In genomic region chr16:27245276-27246231, GRCh38 we compare ENCODE assay signal across 8 cellular contexts. TPM values are rescaled to one million over a fixed set of nuclear protein-coding genes. Genes with fewer than 3 reads are reported as not detected.
A peak's percentile ranks its signal among the peaks of the same experiment; 100 is the strongest.
DNase-seq lines count a peak whose midpoint lies in the region; ATAC-seq and TF ChIP-seq lines count a peak whose summit lies in the region.

No MANE protein-coding gene starts in this region.

- H3K27ac Mint-ChIP-seq in H9 (no peak overlapping the region; a peak in 1 of 7 replicates), Caco-2 (ENCODE audit: unreplicated experiment) (no peak overlapping the region)
- H3K27ac Mint-ChIP-seq in activated T-helper 1 cell treated with anti-CD3 and anti-CD28 coated beads, Interleukin-12 subunit alpha, Interleukin-12 subunit beta, Interleukin-2, Interleukin-4 antibody, amounts not matched to agents 30 ng/mL and 10 ng/mL and 1 ng/mL, durations not matched to agents 14 hours and 24 hours and 36 hours = peak overlapping the region; percentile 92

- H3K4me3 Mint-ChIP-seq in H9 (no peak overlapping the region), Caco-2 (ENCODE audit: unreplicated experiment) (no peak overlapping the region)
- H3K4me3 Mint-ChIP-seq in activated T-helper 1 cell treated with anti-CD3 and anti-CD28 coated beads, Interleukin-12 subunit alpha, Interleukin-12 subunit beta, Interleukin-2, Interleukin-4 antibody, amounts not matched to agents 30 ng/mL and 10 ng/mL and 1 ng/mL, durations not matched to agents 14 hours and 24 hours and 36 hours = peak overlapping the region; percentile 61

- H3K79me1 ChIP-seq in H9 (ENCODE audit: insufficient read depth, low read depth, low read length, poor library complexity, severe bottlenecking) = no peaks in the 10 kb centered on the region

- no peak overlapping the region for H2BK12ac ChIP-seq in H9 (ENCODE audit: insufficient read length, low read depth, low read length)

- H3K4me1 ChIP-seq in H9 (ENCODE audit: insufficient read depth, low read length) (peaks cover 4% of the 10 kb centered on the region; the same call in 1 of the 2 replicates), Caco-2 (0 out of 2 replicates have a peak, but pooled peaks cover 4% of the 10 kb centered on the region)

- no peaks in the 10 kb centered on the region for H3K36me3 ChIP-seq in Caco-2 (ENCODE audit: control insufficient read depth, insufficient read depth, low read length)

- POLR2A ChIA-PET in Caco-2 (lab: Charles Lee) = no interaction called here

- H3K9me3 ChIP-seq in H9 (ENCODE audit: control insufficient read depth, low read depth, low read length) (no peaks in the 10 kb centered on the region), Caco-2 (no peaks in the 10 kb centered on the region; the same call in 1 of the 2 replicates)

- H3K4me1 Mint-ChIP-seq in H9 (peaks cover 11 to 19% of the 10 kb centered on the region in 2 experiments), Caco-2 (ENCODE audit: low read depth, unreplicated experiment) (no peaks in the 10 kb centered on the region)
- peaks cover 87% of the 10 kb centered on the region for H3K4me1 Mint-ChIP-seq in activated T-helper 1 cell treated with anti-CD3 and anti-CD28 coated beads, Interleukin-12 subunit alpha, Interleukin-12 subunit beta, Interleukin-2, Interleukin-4 antibody, amounts not matched to agents 30 ng/mL and 10 ng/mL and 1 ng/mL, durations not matched to agents 14 hours and 24 hours and 36 hours (ENCODE audit: low read depth)

- no peak overlapping the region for H3T11ph ChIP-seq in H9 (ENCODE audit: low read length)

- DNase-seq in H9 (peak; percentile 9), left cardiac atrium (no peak), NCI-H345 (lab: John Stamatoyannopoulos, UW) (no peak), Caco-2 (no peak)
- DNase-seq in activated T-helper 1 cell treated with anti-CD3 and anti-CD28 coated beads, Interleukin-12 subunit alpha, Interleukin-12 subunit beta, Interleukin-2, Interleukin-4 antibody, amounts not matched to agents 30 ng/mL and 10 ng/mL and 1 ng/mL, durations not matched to agents 14 hours and 24 hours and 36 hours (ENCODE audit: low spot score) = no peak

- intact Hi-C loops in activated T-helper 1 cell treated with anti-CD3 and anti-CD28 coated beads, Interleukin-12 subunit alpha, Interleukin-12 subunit beta, Interleukin-2, Interleukin-4 antibody, amounts not matched to agents 30 ng/mL and 10 ng/mL and 1 ng/mL, durations not matched to agents 14 hours and 24 hours and 36 hours (cut with micrococcal nuclease) = loop anchor here (1.0 kb wide), 3 partner anchors 8 to 29 kb away; no protein-coding TSS in a partner anchor
- intact Hi-C loops in left cardiac atrium (cut with DNase I) = no loop called here
- intact Hi-C loops in Caco-2 (cut with micrococcal nuclease; ENCODE audit: unreplicated experiment) = no loop called here

- TF ChIP-seq CTCF in H9 (conservative IDR thresholded peaks at IDR 0.05) (no peak), Caco-2 (IDR thresholded peaks at IDR 0.05; ENCODE audit: insufficient read depth in 1 of 2, low read depth in 1 of 2, low read length in 1 of 2, severe bottlenecking in 1 of 2, unreplicated experiment in 1 of 2) (no peak)

- no peak overlapping the region for H3K4me2 ChIP-seq in H9 (ENCODE audit: insufficient read depth, insufficient read length, low read length)

- H3K9me3 Mint-ChIP-seq in H9 (no peaks in the 10 kb centered on the region), Caco-2 (ENCODE audit: unreplicated experiment) (no peaks in the 10 kb centered on the region)
- peaks cover 4% of the 10 kb centered on the region for H3K9me3 Mint-ChIP-seq in activated T-helper 1 cell treated with anti-CD3 and anti-CD28 coated beads, Interleukin-12 subunit alpha, Interleukin-12 subunit beta, Interleukin-2, Interleukin-4 antibody, amounts not matched to agents 30 ng/mL and 10 ng/mL and 1 ng/mL, durations not matched to agents 14 hours and 24 hours and 36 hours

- ATAC-seq in left cardiac atrium (peak; percentile 84 to 87), GM19467 (IDR thresholded peaks at IDR 0.05; ENCODE audit: unreplicated experiment) (no peak), GM18505 (IDR thresholded peaks at IDR 0.05; ENCODE audit: unreplicated experiment) (no peak)

- H3K9ac ChIP-seq in H9 (ENCODE audit: extremely low read depth, insufficient read length, low read length) = no peak overlapping the region

- H2AFZ ChIP-seq in H9 (ENCODE audit: low read length) = no peak overlapping the region

- H2BK5ac ChIP-seq in H9 (ENCODE audit: insufficient read length, low read length) = no peak overlapping the region

- TF ChIP-seq POLR2A in GM18505 (IDR thresholded peaks at IDR 0.05; ENCODE audit: borderline replicate concordance, extremely low read depth, insufficient read depth, insufficient read length) = no peak

- no peak overlapping the region for H3K23ac ChIP-seq in H9 (ENCODE audit: insufficient read length, low read depth, low read length)

- H4K8ac ChIP-seq in H9 (replicated peaks; ENCODE audit: insufficient read length, low read depth, low read length) = no peak overlapping the region

- H3K27ac ChIP-seq in H9 (ENCODE audit: insufficient read length, low read depth, low read length) (no peak overlapping the region), skin epidermis (peak overlapping the region in 17 of 21 experiments; percentile 14 to 87 (median 74))

- H3K27me3 Mint-ChIP-seq in H9 (ENCODE audit: low read depth) = no peaks in the 10 kb centered on the region
- H3K27me3 Mint-ChIP-seq in activated T-helper 1 cell treated with anti-CD3 and anti-CD28 coated beads, Interleukin-12 subunit alpha, Interleukin-12 subunit beta, Interleukin-2, Interleukin-4 antibody, amounts not matched to agents 30 ng/mL and 10 ng/mL and 1 ng/mL, durations not matched to agents 14 hours and 24 hours and 36 hours (ENCODE audit: insufficient read depth) = no peaks in the 10 kb centered on the region
- H3K27me3 Mint-ChIP-seq in Caco-2 (ENCODE audit: insufficient read depth, unreplicated experiment) = no peaks in the 10 kb centered on the region

- no peak overlapping the region for H3K4me3 ChIP-seq in skin epidermis
- no peak overlapping the region for H3K4me3 ChIP-seq in Caco-2 (ENCODE audit: low read depth, low read length)

- no peaks in the 10 kb centered on the region for H3K36me3 Mint-ChIP-seq in H9 (ENCODE audit: insufficient read depth in 1 of 3, low read depth in 3 of 3)
- H3K36me3 Mint-ChIP-seq in activated T-helper 1 cell treated with anti-CD3 and anti-CD28 coated beads, Interleukin-12 subunit alpha, Interleukin-12 subunit beta, Interleukin-2, Interleukin-4 antibody, amounts not matched to agents 30 ng/mL and 10 ng/mL and 1 ng/mL, durations not matched to agents 14 hours and 24 hours and 36 hours (ENCODE audit: low read depth) = peaks cover 51% of the 10 kb centered on the region
- H3K36me3 Mint-ChIP-seq in Caco-2 (ENCODE audit: insufficient read depth, unreplicated experiment) = no peaks in the 10 kb centered on the region

- no peak overlapping the region for H3K4ac ChIP-seq in H9 (ENCODE audit: low read depth, low read length)

- no TSS peak for BruUV-seq in Caco-2 (replicated peaks; lab: Mats Ljungman, UMichigan)

- H3K27me3 ChIP-seq in H9 (ENCODE audit: insufficient read depth, low read length) (no peaks in the 10 kb centered on the region), Caco-2 (replicated peaks; ENCODE audit: control insufficient read depth, insufficient read depth, low read length) (no peaks in the 10 kb centered on the region)

- H4K5ac ChIP-seq in H9 (ENCODE audit: insufficient read length, low read depth, low read length) = no peak overlapping the region

- no peak overlapping the region for H2BK20ac ChIP-seq in H9 (ENCODE audit: low read depth, low read length, poor library complexity, severe bottlenecking)

- no peak overlapping the region for H3K56ac ChIP-seq in H9 (ENCODE audit: insufficient read length, low read depth, low read length)

- H3K18ac ChIP-seq in H9 (ENCODE audit: insufficient read length, low read depth, low read length) = no peak overlapping the region

- H3K14ac ChIP-seq in H9 (ENCODE audit: insufficient read depth, low read length) = no peak overlapping the region

- no peak overlapping the region for H2BK15ac ChIP-seq in H9 (ENCODE audit: low read depth, low read length)

- H4K91ac ChIP-seq in H9 (ENCODE audit: insufficient read length, low read depth, low read length) = no peak overlapping the region

- no peak overlapping the region for H2AK5ac ChIP-seq in H9 (ENCODE audit: insufficient read length, low read length)

- CTCF ChIA-PET in Caco-2 (lab: Charles Lee) = interaction anchor here (0.6 kb wide), 1 partner anchor 10 kb away, joined by 3 read pairs; no protein-coding TSS in a partner anchor

- no peaks in the 10 kb centered on the region for H4K20me1 ChIP-seq in H9 (ENCODE audit: control insufficient read depth, insufficient read depth, insufficient read length)

- H3K79me2 ChIP-seq in H9 (ENCODE audit: insufficient read depth, low read length) = no peaks in the 10 kb centered on the region

- WGBS in H9 (ENCODE audit: extremely low coverage, insufficient read length, low lambda C conversion rate) = no CpG with 5 or more reads among the region's 20 CpGs

- H3K23me2 ChIP-seq in H9 (ENCODE audit: insufficient read length, low read depth, low read length, poor library complexity, severe bottlenecking) = no peaks in the 10 kb centered on the region

- no peak overlapping the region for H2BK120ac ChIP-seq in H9 (ENCODE audit: low read depth, low read length, poor library complexity, severe bottlenecking)

RNA-seq across cellular contexts. Expression of gene NSMCE1, which starts 23.0 kb away (rescaled TPM):
- total RNA-seq in H9 (2021) (19.3 and 25.3 TPM in 2 replicates), left cardiac atrium (10 to 100 TPM; 31.5 to 32.6 TPM), Caco-2 (2022) (33.4 and 37.0 TPM in 2 replicates)
- total RNA-seq in activated T-helper 1 cell treated with anti-CD3 and anti-CD28 coated beads, Interleukin-12 subunit alpha, Interleukin-12 subunit beta, Interleukin-2, Interleukin-4 antibody, amounts not matched to agents 30 ng/mL and 10 ng/mL and 1 ng/mL, durations not matched to agents 14 hours and 24 hours and 36 hours = 128 and 134 TPM in 2 replicates

RNA-seq across cellular contexts. Expression of gene KDM8, which starts 42.2 kb away (rescaled TPM):
- total RNA-seq in H9 (2021) = 15.2 and 15.5 TPM in 2 replicates
- 12.5 and 14.5 TPM in 2 replicates for total RNA-seq in activated T-helper 1 cell treated with anti-CD3 and anti-CD28 coated beads, Interleukin-12 subunit alpha, Interleukin-12 subunit beta, Interleukin-2, Interleukin-4 antibody, amounts not matched to agents 30 ng/mL and 10 ng/mL and 1 ng/mL, durations not matched to agents 14 hours and 24 hours and 36 hours
- 1 to 10 TPM; 3.0 to 4.2 TPM for total RNA-seq in left cardiac atrium
- total RNA-seq in Caco-2 (2022) = 7.0 and 11.1 TPM in 2 replicates

Comparison
In these comparisons a context has a peak if more than half of its experiments do, and no peak if none do; other contexts are left out.
1. ATAC-seq: peak in left cardiac atrium (2 of 2); none in GM19467 (single experiment) and GM18505 (single experiment).